ENCODE assay signal across 8 cellular contexts in genomic region chr22:37674951-37675929, GRCh38. TPM values are rescaled to one million over a fixed set of nuclear protein-coding genes. Genes with fewer than 3 reads are reported as not detected.
DNase-seq lines count a peak whose midpoint lies in the region; ATAC-seq and TF ChIP-seq lines count a peak whose summit lies in the region.

TSS of gene LGALS1 (plus strand) at chr22:37675636. CDS start at chr22:37675703, 67 bp downstream.

- CTCF ChIA-PET in HEK293T (lab: Yijun Ruan, JAX): interaction anchor here (0.8 to 1.9 kb wide), 4 partner anchors 17 to 143 kb away, joined by 3 to 11 read pairs (median 4); no protein-coding TSS in a partner anchor

- ATAC-seq in left lobe of liver: peak; percentile 72
- no peak for ATAC-seq in GM18873 (IDR thresholded peaks at IDR 0.05; ENCODE audit: low FRiP score, unreplicated experiment)

- POLR2A ChIA-PET in HEK293T (lab: Yijun Ruan, JAX): interaction anchor here (0.6 to 8.9 kb wide), 5 partner anchors 9 to 67 kb away, joined by 3 to 105 read pairs (median 4); partner anchors contain the start of genes NOL12 and PDXP

- peak; percentile 86 for DNase-seq in GM04503 (ENCODE audit: low read depth)
- DNase-seq in HEK293T (ENCODE audit: extremely low spot score): peak; percentile 74
- DNase-seq in NCI-H2227 (lab: John Stamatoyannopoulos, UW; ENCODE audit: unreplicated experiment): peak; percentile 47
- peak; percentile 72 for DNase-seq in activated CD4-positive, CD25-positive, alpha-beta regulatory T cell treated with anti-CD3 and anti-CD28 coated beads, Interleukin-2, amount 50 U/mL, for 72 hours
- DNase-seq in dermis blood vessel endothelial cell: peak; percentile 93
- DNase-seq in left lobe of liver (ENCODE audit: low spot score): peak; percentile 94
- peak; percentile 46 for DNase-seq in stimulated activated CD4-positive, alpha-beta T cell treated with anti-CD3 and anti-CD28 coated beads, Interleukin-4, amount 100 ng/mL, for 1 hour

TF ChIP-seq in HEK293T, 16 proteins besides CTCF, POLR2A, EP300 and RAD21:
- TF ChIP-seq FOXM1 (IDR thresholded peaks at IDR 0.05; ENCODE audit: borderline replicate concordance): peak; percentile 77; the same call in 1 of the 2 replicates
- TF ChIP-seq L3MBTL2 (conservative IDR thresholded peaks at IDR 0.05): peak; percentile 31; the same call in 1 of the 2 replicates
- peak; percentile 97; the same call in 1 of the 2 replicates for TF ChIP-seq HDGF (IDR thresholded peaks at IDR 0.05; ENCODE audit: borderline replicate concordance)
- TF ChIP-seq TARDBP (IDR thresholded peaks at IDR 0.05): no peak
- TF ChIP-seq CTBP1 (IDR thresholded peaks at IDR 0.05; ENCODE audit: borderline replicate concordance): no peak
TF ChIP-seq in HEK293T: peak in this region for 3.

RNA-seq across cellular contexts. Expression of gene LGALS1, which starts in this region (rescaled TPM):
- total RNA-seq in dermis blood vessel endothelial cell: 2,321 and 4,948 TPM in 2 replicates
- total RNA-seq in left lobe of liver: 115 TPM

Comparison
In these comparisons a context has a peak if more than half of its experiments do, and no peak if none do; other contexts are left out.
1. RNA of gene LGALS1 (total RNA-seq): 2,321 to 4,948 TPM in dermis blood vessel endothelial cell; 115 TPM in left lobe of liver (single experiment); every median in the first group is over 10 times any median in the second.
2. Peak in every context shown above with its lines, with median percentiles within 50 percentile points of each other: DNase-seq.